Comparison of ENCODE assay signal across 3 cellular contexts in the genomic region with DNA sequence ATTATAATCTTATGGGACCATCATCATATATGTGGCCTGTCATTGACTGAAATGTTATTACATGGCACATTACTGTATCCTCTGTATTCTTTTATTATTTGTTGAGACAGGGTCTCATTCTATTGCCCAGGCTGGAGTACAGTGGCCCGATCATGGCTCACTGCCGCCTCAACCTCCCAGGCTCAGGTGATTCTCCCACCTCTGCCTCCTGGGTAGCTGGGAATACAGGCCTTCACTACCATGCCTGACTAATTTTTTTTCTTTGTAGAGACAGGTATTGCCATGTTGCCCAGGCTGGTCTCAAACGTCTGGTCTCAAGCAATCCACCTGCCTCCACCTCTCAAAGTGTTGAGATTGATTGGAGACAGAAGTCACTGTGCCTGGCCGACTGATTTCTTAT.
"Had no signal": no experiment of that assay in that cellular context is flagged by ENCODE, and none has a peak within 500 bp of the region (broad histone marks: within the 10 kb centered on the region; RNA-seq: fewer than 3 reads in every experiment).

No MANE protein-coding gene starts in this region.

- ATAC-seq: GM12878 had no signal

- DNase-seq: GDM1, GF-D8 had no signal

- H3K4me3 ChIP-seq: GM12878 had no signal
